Comparison of ENCODE assay signal across 1 cellular context in the genomic region with DNA sequence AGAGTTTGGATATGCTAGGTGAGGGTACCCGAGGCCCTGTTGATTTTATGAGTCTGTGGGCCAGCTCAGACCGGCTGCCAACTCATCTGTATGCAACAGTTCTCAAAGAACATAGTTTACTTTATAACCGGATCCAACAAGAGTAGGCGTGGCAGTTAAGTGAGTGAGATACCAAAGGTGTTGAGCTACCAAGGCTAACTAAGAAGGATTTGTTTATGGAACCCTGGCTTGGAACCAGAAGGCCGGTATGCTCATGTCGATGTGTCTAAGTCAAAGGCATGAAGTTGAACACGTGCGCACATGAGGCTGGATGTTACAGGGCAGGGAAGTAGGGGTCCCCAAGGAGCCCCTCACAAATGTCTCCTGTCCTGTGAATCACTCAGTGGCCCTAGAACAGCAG.
TF ChIP-seq lines count a peak whose summit lies in the region.

A gene (minus strand): TSS at position 20 of the 400 bp plus-strand sequence. CDS start 27,053 bp downstream, outside the sequence.

TF ChIP-seq in GM23338, 12 proteins besides CTCF, POLR2A, EP300 and RAD21 (continued from another document):
- TF ChIP-seq, protein P1, sequence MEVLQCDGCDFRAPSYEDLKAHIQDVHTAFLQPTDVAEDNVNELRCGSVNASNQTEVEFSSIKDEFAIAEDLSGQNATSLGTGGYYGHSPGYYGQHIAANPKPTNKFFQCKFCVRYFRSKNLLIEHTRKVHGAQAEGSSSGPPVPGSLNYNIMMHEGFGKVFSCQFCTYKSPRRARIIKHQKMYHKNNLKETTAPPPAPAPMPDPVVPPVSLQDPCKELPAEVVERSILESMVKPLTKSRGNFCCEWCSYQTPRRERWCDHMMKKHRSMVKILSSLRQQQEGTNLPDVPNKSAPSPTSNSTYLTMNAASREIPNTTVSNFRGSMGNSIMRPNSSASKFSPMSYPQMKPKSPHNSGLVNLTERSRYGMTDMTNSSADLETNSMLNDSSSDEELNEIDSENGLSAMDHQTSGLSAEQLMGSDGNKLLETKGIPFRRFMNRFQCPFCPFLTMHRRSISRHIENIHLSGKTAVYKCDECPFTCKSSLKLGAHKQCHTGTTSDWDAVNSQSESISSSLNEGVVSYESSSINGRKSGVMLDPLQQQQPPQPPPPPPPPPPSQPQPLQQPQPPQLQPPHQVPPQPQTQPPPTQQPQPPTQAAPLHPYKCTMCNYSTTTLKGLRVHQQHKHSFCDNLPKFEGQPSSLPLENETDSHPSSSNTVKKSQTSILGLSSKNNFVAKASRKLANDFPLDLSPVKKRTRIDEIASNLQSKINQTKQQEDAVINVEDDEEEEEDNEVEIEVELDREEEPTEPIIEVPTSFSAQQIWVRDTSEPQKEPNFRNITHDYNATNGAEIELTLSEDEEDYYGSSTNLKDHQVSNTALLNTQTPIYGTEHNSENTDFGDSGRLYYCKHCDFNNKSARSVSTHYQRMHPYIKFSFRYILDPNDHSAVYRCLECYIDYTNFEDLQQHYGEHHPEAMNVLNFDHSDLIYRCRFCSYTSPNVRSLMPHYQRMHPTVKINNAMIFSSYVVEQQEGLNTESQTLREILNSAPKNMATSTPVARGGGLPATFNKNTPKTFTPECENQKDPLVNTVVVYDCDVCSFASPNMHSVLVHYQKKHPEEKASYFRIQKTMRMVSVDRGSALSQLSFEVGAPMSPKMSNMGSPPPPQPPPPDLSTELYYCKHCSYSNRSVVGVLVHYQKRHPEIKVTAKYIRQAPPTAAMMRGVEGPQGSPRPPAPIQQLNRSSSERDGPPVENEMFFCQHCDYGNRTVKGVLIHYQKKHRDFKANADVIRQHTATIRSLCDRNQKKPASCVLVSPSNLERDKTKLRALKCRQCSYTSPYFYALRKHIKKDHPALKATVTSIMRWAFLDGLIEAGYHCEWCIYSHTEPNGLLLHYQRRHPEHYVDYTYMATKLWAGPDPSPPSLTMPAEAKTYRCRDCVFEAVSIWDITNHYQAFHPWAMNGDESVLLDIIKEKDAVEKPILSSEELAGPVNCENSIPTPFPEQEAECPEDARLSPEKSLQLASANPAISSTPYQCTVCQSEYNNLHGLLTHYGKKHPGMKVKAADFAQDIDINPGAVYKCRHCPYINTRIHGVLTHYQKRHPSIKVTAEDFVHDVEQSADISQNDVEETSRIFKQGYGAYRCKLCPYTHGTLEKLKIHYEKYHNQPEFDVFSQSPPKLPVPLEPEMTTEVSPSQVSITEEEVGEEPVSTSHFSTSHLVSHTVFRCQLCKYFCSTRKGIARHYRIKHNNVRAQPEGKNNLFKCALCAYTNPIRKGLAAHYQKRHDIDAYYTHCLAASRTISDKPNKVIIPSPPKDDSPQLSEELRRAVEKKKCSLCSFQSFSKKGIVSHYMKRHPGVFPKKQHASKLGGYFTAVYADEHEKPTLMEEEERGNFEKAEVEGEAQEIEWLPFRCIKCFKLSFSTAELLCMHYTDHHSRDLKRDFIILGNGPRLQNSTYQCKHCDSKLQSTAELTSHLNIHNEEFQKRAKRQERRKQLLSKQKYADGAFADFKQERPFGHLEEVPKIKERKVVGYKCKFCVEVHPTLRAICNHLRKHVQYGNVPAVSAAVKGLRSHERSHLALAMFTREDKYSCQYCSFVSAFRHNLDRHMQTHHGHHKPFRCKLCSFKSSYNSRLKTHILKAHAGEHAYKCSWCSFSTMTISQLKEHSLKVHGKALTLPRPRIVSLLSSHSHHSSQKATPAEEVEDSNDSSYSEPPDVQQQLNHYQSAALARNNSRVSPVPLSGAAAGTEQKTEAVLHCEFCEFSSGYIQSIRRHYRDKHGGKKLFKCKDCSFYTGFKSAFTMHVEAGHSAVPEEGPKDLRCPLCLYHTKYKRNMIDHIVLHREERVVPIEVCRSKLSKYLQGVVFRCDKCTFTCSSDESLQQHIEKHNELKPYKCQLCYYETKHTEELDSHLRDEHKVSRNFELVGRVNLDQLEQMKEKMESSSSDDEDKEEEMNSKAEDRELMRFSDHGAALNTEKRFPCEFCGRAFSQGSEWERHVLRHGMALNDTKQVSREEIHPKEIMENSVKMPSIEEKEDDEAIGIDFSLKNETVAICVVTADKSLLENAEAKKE (CRISPR knock-in tag; IDR thresholded peaks at IDR 0.05): no peak
- TF ChIP-seq EZH2phosphoT487 (IDR thresholded peaks at IDR 0.05; ENCODE audit: unreplicated experiment): no peak
- TF ChIP-seq, protein P2, sequence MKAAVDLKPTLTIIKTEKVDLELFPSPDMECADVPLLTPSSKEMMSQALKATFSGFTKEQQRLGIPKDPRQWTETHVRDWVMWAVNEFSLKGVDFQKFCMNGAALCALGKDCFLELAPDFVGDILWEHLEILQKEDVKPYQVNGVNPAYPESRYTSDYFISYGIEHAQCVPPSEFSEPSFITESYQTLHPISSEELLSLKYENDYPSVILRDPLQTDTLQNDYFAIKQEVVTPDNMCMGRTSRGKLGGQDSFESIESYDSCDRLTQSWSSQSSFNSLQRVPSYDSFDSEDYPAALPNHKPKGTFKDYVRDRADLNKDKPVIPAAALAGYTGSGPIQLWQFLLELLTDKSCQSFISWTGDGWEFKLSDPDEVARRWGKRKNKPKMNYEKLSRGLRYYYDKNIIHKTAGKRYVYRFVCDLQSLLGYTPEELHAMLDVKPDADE (IDR thresholded peaks at IDR 0.05): no peak
